ENCODE assay signal across 1 cellular context in the genomic region with DNA sequence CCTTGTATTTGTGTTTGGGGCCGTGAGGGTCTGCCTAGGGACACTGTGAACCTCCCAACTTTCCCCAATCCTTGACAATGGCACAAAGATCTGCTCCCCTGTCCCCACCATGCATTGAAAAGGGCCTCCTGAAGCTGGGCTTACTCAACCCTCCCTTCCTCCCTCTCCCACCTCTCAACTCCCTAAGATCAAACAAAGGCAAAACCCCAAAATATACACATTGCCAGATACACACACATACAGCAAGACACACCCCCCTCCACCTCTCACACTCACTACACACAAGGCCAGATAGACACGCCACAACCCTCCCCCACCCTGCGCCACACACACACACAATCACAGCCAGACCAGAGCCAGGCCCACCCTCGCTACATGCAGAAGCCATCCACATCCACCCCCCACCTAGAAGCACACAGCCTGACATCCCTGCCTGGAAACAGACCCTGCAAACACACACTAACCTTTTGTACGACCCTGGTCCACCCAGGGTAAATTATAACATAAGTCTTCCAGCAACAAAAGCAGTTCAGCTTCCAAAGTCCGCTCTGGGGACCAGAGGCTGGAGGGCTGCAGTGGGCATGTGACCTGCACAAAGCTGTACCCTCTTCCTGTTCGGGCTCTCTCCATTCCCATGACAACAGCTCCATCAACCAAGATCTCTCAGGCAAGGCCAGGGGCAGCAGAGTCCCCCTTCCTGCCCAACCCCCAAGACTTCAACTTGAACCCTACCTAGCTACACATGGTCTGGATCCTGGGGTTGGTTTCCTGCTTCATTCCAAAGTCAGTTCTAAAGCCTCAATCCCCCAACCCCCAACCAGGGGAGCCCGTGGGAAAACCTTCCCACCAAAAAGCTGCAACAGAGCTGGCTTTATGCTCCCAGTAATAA.
TF ChIP-seq lines count a peak whose summit lies in the region.

No MANE protein-coding gene starts in this region.

TF ChIP-seq in HEK293, 187 proteins besides CTCF, POLR2A, EP300 and RAD21 (continued from another document and continues in another):
- TF ChIP-seq, protein P1, sequence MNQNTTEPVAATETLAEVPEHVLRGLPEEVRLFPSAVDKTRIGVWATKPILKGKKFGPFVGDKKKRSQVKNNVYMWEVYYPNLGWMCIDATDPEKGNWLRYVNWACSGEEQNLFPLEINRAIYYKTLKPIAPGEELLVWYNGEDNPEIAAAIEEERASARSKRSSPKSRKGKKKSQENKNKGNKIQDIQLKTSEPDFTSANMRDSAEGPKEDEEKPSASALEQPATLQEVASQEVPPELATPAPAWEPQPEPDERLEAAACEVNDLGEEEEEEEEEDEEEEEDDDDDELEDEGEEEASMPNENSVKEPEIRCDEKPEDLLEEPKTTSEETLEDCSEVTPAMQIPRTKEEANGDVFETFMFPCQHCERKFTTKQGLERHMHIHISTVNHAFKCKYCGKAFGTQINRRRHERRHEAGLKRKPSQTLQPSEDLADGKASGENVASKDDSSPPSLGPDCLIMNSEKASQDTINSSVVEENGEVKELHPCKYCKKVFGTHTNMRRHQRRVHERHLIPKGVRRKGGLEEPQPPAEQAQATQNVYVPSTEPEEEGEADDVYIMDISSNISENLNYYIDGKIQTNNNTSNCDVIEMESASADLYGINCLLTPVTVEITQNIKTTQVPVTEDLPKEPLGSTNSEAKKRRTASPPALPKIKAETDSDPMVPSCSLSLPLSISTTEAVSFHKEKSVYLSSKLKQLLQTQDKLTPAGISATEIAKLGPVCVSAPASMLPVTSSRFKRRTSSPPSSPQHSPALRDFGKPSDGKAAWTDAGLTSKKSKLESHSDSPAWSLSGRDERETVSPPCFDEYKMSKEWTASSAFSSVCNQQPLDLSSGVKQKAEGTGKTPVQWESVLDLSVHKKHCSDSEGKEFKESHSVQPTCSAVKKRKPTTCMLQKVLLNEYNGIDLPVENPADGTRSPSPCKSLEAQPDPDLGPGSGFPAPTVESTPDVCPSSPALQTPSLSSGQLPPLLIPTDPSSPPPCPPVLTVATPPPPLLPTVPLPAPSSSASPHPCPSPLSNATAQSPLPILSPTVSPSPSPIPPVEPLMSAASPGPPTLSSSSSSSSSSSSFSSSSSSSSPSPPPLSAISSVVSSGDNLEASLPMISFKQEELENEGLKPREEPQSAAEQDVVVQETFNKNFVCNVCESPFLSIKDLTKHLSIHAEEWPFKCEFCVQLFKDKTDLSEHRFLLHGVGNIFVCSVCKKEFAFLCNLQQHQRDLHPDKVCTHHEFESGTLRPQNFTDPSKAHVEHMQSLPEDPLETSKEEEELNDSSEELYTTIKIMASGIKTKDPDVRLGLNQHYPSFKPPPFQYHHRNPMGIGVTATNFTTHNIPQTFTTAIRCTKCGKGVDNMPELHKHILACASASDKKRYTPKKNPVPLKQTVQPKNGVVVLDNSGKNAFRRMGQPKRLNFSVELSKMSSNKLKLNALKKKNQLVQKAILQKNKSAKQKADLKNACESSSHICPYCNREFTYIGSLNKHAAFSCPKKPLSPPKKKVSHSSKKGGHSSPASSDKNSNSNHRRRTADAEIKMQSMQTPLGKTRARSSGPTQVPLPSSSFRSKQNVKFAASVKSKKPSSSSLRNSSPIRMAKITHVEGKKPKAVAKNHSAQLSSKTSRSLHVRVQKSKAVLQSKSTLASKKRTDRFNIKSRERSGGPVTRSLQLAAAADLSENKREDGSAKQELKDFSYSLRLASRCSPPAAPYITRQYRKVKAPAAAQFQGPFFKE (tag by site-specific recombination; IDR thresholded peaks at IDR 0.05; ENCODE audit: borderline replicate concordance) = no peak
- TF ChIP-seq ZNF548 (tag by site-specific recombination; IDR thresholded peaks at IDR 0.05) = no peak
- no peak for TF ChIP-seq ZNF660 (tag by site-specific recombination; IDR thresholded peaks at IDR 0.05)
- TF ChIP-seq ZNF549 (tag by site-specific recombination; IDR thresholded peaks at IDR 0.05) = no peak
- TF ChIP-seq, protein P2, sequence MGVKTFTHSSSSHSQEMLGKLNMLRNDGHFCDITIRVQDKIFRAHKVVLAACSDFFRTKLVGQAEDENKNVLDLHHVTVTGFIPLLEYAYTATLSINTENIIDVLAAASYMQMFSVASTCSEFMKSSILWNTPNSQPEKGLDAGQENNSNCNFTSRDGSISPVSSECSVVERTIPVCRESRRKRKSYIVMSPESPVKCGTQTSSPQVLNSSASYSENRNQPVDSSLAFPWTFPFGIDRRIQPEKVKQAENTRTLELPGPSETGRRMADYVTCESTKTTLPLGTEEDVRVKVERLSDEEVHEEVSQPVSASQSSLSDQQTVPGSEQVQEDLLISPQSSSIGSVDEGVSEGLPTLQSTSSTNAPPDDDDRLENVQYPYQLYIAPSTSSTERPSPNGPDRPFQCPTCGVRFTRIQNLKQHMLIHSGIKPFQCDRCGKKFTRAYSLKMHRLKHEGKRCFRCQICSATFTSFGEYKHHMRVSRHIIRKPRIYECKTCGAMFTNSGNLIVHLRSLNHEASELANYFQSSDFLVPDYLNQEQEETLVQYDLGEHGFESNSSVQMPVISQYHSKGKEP (tag by site-specific recombination; IDR thresholded peaks at IDR 0.05) = no peak
- TF ChIP-seq ZNF341 (tag by site-specific recombination; IDR thresholded peaks at IDR 0.05; ENCODE audit: low read depth) = no peak
- no peak for TF ChIP-seq HOXD13 (CRISPR knock-in tag; IDR thresholded peaks at IDR 0.05; ENCODE audit: borderline replicate concordance)
- no peak for TF ChIP-seq BCL11A (tag by site-specific recombination; IDR thresholded peaks at IDR 0.05; ENCODE audit: low read depth)
- peak; percentile 20 for TF ChIP-seq ZIC2 (tag by site-specific recombination; IDR thresholded peaks at IDR 0.05)
- no peak for TF ChIP-seq ZNF837 (tag by site-specific recombination; IDR thresholded peaks at IDR 0.05)
- TF ChIP-seq ZNF423 (tag by site-specific recombination; IDR thresholded peaks at IDR 0.05) = no peak
- no peak for TF ChIP-seq ZSCAN30 (tag by site-specific recombination; IDR thresholded peaks at IDR 0.05)
- no peak for TF ChIP-seq ZEB2 (tag by site-specific recombination; IDR thresholded peaks at IDR 0.05)
- TF ChIP-seq, protein P3, sequence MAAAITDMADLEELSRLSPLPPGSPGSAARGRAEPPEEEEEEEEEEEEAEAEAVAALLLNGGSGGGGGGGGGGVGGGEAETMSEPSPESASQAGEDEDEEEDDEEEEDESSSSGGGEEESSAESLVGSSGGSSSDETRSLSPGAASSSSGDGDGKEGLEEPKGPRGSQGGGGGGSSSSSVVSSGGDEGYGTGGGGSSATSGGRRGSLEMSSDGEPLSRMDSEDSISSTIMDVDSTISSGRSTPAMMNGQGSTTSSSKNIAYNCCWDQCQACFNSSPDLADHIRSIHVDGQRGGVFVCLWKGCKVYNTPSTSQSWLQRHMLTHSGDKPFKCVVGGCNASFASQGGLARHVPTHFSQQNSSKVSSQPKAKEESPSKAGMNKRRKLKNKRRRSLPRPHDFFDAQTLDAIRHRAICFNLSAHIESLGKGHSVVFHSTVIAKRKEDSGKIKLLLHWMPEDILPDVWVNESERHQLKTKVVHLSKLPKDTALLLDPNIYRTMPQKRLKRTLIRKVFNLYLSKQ (tag by site-specific recombination; IDR thresholded peaks at IDR 0.05; ENCODE audit: borderline replicate concordance) = no peak
- TF ChIP-seq ZNF571 (tag by site-specific recombination; IDR thresholded peaks at IDR 0.05) = no peak
- TF ChIP-seq ZNF404 (tag by site-specific recombination; IDR thresholded peaks at IDR 0.05) = no peak
- no peak for TF ChIP-seq ZSCAN16 (tag by site-specific recombination; IDR thresholded peaks at IDR 0.05)
- TF ChIP-seq MEIS1 (CRISPR knock-in tag; IDR thresholded peaks at IDR 0.05; ENCODE audit: borderline replicate concordance) = no peak
- TF ChIP-seq ZNF132 (tag by site-specific recombination; IDR thresholded peaks at IDR 0.05; ENCODE audit: borderline replicate concordance) = no peak
- peak; percentile 69; the same call in 1 of the 2 replicates for TF ChIP-seq ZBTB20 (tag by site-specific recombination; IDR thresholded peaks at IDR 0.05)
- no peak for TF ChIP-seq FEZF1 (tag by site-specific recombination; IDR thresholded peaks at IDR 0.05)
- TF ChIP-seq, protein P4, sequence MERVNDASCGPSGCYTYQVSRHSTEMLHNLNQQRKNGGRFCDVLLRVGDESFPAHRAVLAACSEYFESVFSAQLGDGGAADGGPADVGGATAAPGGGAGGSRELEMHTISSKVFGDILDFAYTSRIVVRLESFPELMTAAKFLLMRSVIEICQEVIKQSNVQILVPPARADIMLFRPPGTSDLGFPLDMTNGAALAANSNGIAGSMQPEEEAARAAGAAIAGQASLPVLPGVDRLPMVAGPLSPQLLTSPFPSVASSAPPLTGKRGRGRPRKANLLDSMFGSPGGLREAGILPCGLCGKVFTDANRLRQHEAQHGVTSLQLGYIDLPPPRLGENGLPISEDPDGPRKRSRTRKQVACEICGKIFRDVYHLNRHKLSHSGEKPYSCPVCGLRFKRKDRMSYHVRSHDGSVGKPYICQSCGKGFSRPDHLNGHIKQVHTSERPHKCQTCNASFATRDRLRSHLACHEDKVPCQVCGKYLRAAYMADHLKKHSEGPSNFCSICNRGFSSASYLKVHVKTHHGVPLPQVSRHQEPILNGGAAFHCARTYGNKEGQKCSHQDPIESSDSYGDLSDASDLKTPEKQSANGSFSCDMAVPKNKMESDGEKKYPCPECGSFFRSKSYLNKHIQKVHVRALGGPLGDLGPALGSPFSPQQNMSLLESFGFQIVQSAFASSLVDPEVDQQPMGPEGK (tag by site-specific recombination; IDR thresholded peaks at IDR 0.05) = peak; percentile 14
- TF ChIP-seq, protein P5, sequence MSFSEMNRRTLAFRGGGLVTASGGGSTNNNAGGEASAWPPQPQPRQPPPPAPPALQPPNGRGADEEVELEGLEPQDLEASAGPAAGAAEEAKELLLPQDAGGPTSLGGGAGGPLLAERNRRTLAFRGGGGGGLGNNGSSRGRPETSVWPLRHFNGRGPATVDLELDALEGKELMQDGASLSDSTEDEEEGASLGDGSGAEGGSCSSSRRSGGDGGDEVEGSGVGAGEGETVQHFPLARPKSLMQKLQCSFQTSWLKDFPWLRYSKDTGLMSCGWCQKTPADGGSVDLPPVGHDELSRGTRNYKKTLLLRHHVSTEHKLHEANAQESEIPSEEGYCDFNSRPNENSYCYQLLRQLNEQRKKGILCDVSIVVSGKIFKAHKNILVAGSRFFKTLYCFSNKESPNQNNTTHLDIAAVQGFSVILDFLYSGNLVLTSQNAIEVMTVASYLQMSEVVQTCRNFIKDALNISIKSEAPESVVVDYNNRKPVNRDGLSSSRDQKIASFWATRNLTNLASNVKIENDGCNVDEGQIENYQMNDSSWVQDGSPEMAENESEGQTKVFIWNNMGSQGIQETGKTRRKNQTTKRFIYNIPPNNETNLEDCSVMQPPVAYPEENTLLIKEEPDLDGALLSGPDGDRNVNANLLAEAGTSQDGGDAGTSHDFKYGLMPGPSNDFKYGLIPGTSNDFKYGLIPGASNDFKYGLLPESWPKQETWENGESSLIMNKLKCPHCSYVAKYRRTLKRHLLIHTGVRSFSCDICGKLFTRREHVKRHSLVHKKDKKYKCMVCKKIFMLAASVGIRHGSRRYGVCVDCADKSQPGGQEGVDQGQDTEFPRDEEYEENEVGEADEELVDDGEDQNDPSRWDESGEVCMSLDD (tag by site-specific recombination; IDR thresholded peaks at IDR 0.05) = peak; percentile 37; the same call in 1 of the 2 replicates
- no peak for TF ChIP-seq ELK4 (IDR thresholded peaks at IDR 0.05; ENCODE audit: borderline replicate concordance, low read depth, low read length)
- TF ChIP-seq KLF9 (tag by site-specific recombination; IDR thresholded peaks at IDR 0.05; ENCODE audit: low read depth) = peak; percentile 83
- peak; percentile 89 for TF ChIP-seq ZNF530 (tag by site-specific recombination; IDR thresholded peaks at IDR 0.05; ENCODE audit: low read depth)
- TF ChIP-seq KLF7 (tag by site-specific recombination; IDR thresholded peaks at IDR 0.05; ENCODE audit: borderline replicate concordance) = no peak
- TF ChIP-seq ZNF146 (tag by site-specific recombination; IDR thresholded peaks at IDR 0.05) = no peak
- TF ChIP-seq SP7 (tag by site-specific recombination; IDR thresholded peaks at IDR 0.05) = no peak
- TF ChIP-seq PBX3 (CRISPR knock-in tag; IDR thresholded peaks at IDR 0.05) = no peak
- TF ChIP-seq MZF1 (tag by site-specific recombination; IDR thresholded peaks at IDR 0.05; ENCODE audit: borderline replicate concordance) = no peak
- no peak for TF ChIP-seq PRDM6 (tag by site-specific recombination; IDR thresholded peaks at IDR 0.05)
- no peak for TF ChIP-seq ZNF596 (tag by site-specific recombination; IDR thresholded peaks at IDR 0.05)
